8 cellular contexts compared by ENCODE assay signal in the genomic region with DNA sequence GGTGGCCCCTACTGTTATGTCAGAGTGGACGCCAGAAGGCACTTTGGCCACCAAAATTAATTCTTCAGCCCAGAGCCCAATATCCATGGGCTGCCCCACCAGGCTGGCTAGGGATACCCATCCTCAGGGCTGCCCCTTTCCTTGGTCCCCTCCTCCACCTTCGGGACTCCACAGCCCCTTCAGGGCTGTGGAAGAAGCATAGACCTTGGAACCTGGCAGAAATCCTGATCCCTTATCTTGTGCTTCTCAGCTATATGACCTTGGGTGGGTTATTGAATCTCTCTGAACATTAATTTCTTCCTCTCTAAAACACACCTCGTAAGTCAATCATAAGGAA. TPM values are rescaled to one million over a fixed set of nuclear protein-coding genes. Genes with fewer than 3 reads are reported as not detected.
DNase-seq lines count a peak whose midpoint lies in the region; ATAC-seq, FAIRE-seq and TF ChIP-seq lines count a peak whose summit lies in the region.

No MANE protein-coding gene starts in this region.

- H3K9me2 ChIP-seq in SU-DHL-6 (replicated peaks; ENCODE audit: insufficient read depth, low read length): no peaks in the 10 kb centered on the region

- peak overlapping the region; percentile 96 for H2AFZ ChIP-seq in SU-DHL-6 (ENCODE audit: low read depth, low read length, severe bottlenecking)

- 0 out of 2 replicates have a peak, but pooled peaks cover 5% of the 10 kb centered on the region for H3F3A ChIP-seq in SU-DHL-6 (ENCODE audit: insufficient read depth)

- H4K20me1 ChIP-seq in SU-DHL-6 (ENCODE audit: low read depth, low read length): no peaks in the 10 kb centered on the region

- H3K4me3 ChIP-seq in GM12864 (ENCODE audit: low read depth, low read length) (peak overlapping the region; percentile 81), SU-DHL-6 (ENCODE audit: insufficient read depth, low read length, poor library complexity, severe bottlenecking) (peak overlapping the region; percentile 77), fibroblast of mammary gland (ENCODE audit: control insufficient read depth, low read depth, low read length) (peak overlapping the region; percentile 73), rectal smooth muscle tissue (ENCODE audit: low read length) (peak overlapping the region; percentile 76)

- H3K36me3 ChIP-seq in SU-DHL-6 (ENCODE audit: low read length) (no peaks in the 10 kb centered on the region), rectal smooth muscle tissue (ENCODE audit: control insufficient read depth, insufficient read depth, low read length) (no peaks in the 10 kb centered on the region)

- H3K27me3 ChIP-seq in SU-DHL-6 (ENCODE audit: low read length): no peaks in the 10 kb centered on the region
- H3K27me3 ChIP-seq in rectal smooth muscle tissue (ENCODE audit: control insufficient read depth, insufficient read depth, low read length): no peaks in the 10 kb centered on the region

- TF ChIP-seq CTCF in GM12864 (IDR thresholded peaks at IDR 0.05; ENCODE audit: low read depth, low read length, missing control alignments): no peak
- TF ChIP-seq CTCF in SU-DHL-6 (IDR thresholded peaks at IDR 0.05; ENCODE audit: insufficient read depth, low read length, poor library complexity, severe bottlenecking): no peak
- no peak for TF ChIP-seq CTCF in fibroblast of mammary gland (conservative IDR thresholded peaks at IDR 0.05; ENCODE audit: control insufficient read depth, insufficient read depth, low read depth, low read length)

- DNase-seq in GM12864 (ENCODE audit: low read depth): no peak
- no peak for DNase-seq in fibroblast of mammary gland (ENCODE audit: low read depth)
- DNase-seq in activated CD4-positive, alpha-beta T cell treated with anti-CD3 and anti-CD28 coated beads for 4 hours: no peak
- DNase-seq in GM12892 (ENCODE audit: insufficient read length): no peak

- FAIRE-seq in GM12892 (lab: Jason Lieb, UNC): no peak

- peaks cover 43% of the 10 kb centered on the region for H3K4me1 ChIP-seq in rectal smooth muscle tissue (ENCODE audit: control insufficient read depth, insufficient read depth, low read length)

- no peaks in the 10 kb centered on the region for H3K9me3 ChIP-seq in SU-DHL-6 (ENCODE audit: insufficient read depth, low read length)

- H3K27ac ChIP-seq in SU-DHL-6 (ENCODE audit: low read depth, low read length): no peak overlapping the region
- H3K27ac ChIP-seq in rectal smooth muscle tissue (ENCODE audit: low read depth, low read length): peak overlapping the region; percentile 95

- peak overlapping the region; percentile 69 for H3K4me2 ChIP-seq in SU-DHL-6 (ENCODE audit: low read depth, low read length, poor library complexity, severe bottlenecking)

- ATAC-seq in GM18909 (IDR thresholded peaks at IDR 0.05; ENCODE audit: poor library complexity, unreplicated experiment) (no peak), HG03097 (IDR thresholded peaks at IDR 0.05; ENCODE audit: low FRiP score, unreplicated experiment) (no peak)

- H3K79me2 ChIP-seq in SU-DHL-6 (ENCODE audit: insufficient read depth, low read length): peaks cover 29% of the 10 kb centered on the region

- H3K9ac ChIP-seq in SU-DHL-6 (ENCODE audit: low read length) (peak overlapping the region; percentile 82), rectal smooth muscle tissue (ENCODE audit: low read length) (no peak overlapping the region)

- no peak for TF ChIP-seq POLR2A in GM12892 (IDR thresholded peaks at IDR 0.05; ENCODE audit: low read depth, low read length)

RNA-seq across cellular contexts. Expression of a gene that starts 0.5 kb away (rescaled TPM):
- polyA plus RNA-seq in GM12892 (2012; ENCODE audit: missing spikeins): 12.0 TPM

RNA-seq across cellular contexts. Expression of a gene that starts 2.5 kb away (rescaled TPM):
- polyA plus RNA-seq in GM12892 (2012; ENCODE audit: missing spikeins): 22.6 TPM

RNA-seq across cellular contexts. Expression of a gene that starts 3.2 kb away (rescaled TPM):
- 23.6 TPM for polyA plus RNA-seq in GM12892 (2012; ENCODE audit: missing spikeins)

RNA-seq across cellular contexts. Expression of a gene that starts 24.4 kb away (rescaled TPM):
- polyA plus RNA-seq in GM12892 (2012; ENCODE audit: missing spikeins): 38.7 TPM

RNA-seq across cellular contexts. Expression of a gene that starts 26.1 kb away (rescaled TPM):
- polyA plus RNA-seq in GM12892 (2012; ENCODE audit: missing spikeins): 15.7 TPM
